Comparison of ENCODE assay signal across 10 cellular contexts in genomic region chrX:107135076-107135964, GRCh38. TPM values are rescaled to one million over a fixed set of nuclear protein-coding genes. Genes with fewer than 3 reads are reported as not detected.
DNase-seq lines count a peak whose midpoint lies in the region; ATAC-seq, FAIRE-seq and TF ChIP-seq lines count a peak whose summit lies in the region.
"Had no signal": no experiment of that assay in that cellular context is flagged by ENCODE, and none has a peak within 500 bp of the region (broad histone marks: within the 10 kb centered on the region; RNA-seq: fewer than 3 reads in every experiment).

No MANE protein-coding gene starts in this region.

- ATAC-seq in HG03135 (IDR thresholded peaks at IDR 0.05; ENCODE audit: unreplicated experiment), result no peak

- FAIRE-seq in bronchial epithelial cell (lab: Jason Lieb, UNC) (no peak), H54 (lab: Jason Lieb, UNC) (no peak)

- intact Hi-C loops in activated CD4-positive, alpha-beta T cell treated with anti-CD3 and anti-CD28 coated beads, Interleukin-2, amount 10 ng/mL, durations not matched to agents 24 days and 14 days (cut with micrococcal nuclease), result no loop called here

- no peaks in the 10 kb centered on the region for H3K27me3 ChIP-seq in bronchial epithelial cell (ENCODE audit: control insufficient read depth, insufficient read depth, low read length)
- H3K27me3 ChIP-seq: neutrophil had no signal

- H3K27ac ChIP-seq in coronary artery, result no peak overlapping the region
- H3K27ac ChIP-seq: HL-60, neutrophil had no signal

- peaks cover 4% of the 10 kb centered on the region for H3K36me3 Mint-ChIP-seq in activated CD4-positive, alpha-beta T cell treated with anti-CD3 and anti-CD28 coated beads, Interleukin-2, amount 10 ng/mL, durations not matched to agents 24 days and 14 days (ENCODE audit: low read depth)

- H3K4me3 Mint-ChIP-seq in activated CD4-positive, alpha-beta T cell treated with anti-CD3 and anti-CD28 coated beads, Interleukin-2, amount 10 ng/mL, durations not matched to agents 24 days and 14 days, result peak overlapping the region; percentile 66

- H3K27ac Mint-ChIP-seq in activated CD4-positive, alpha-beta T cell treated with anti-CD3 and anti-CD28 coated beads, Interleukin-2, amount 10 ng/mL, durations not matched to agents 24 days and 14 days, result peak overlapping the region; percentile 70

- DNase-seq in activated CD4-positive, alpha-beta T cell treated with anti-CD3 and anti-CD28 coated beads, Interleukin-2, amount 10 ng/mL, durations not matched to agents 24 days and 14 days, result peak; percentile 59
- DNase-seq in activated CD4-positive, alpha-beta T cell treated with anti-CD3 and anti-CD28 coated beads for 1 hour, result no peak
- DNase-seq in NCI-H460 (ENCODE audit: extremely low read depth, low read depth) (peak; percentile 64), bronchial epithelial cell (ENCODE audit: low read depth) (peak; percentile 85), coronary artery (ENCODE audit: low spot score) (no peak), H54 (ENCODE audit: insufficient read length, low spot score) (no peak)
- peak; percentile 1 to 22 for DNase-seq in stimulated activated CD4-positive, alpha-beta T cell treated with anti-CD3 and anti-CD28 coated beads, Interleukin-2, amount 100 ng/mL, for 24 hours

- TF ChIP-seq CTCF in bronchial epithelial cell (IDR thresholded peaks at IDR 0.05; ENCODE audit: insufficient read depth, low read length, severe bottlenecking), result no peak
- TF ChIP-seq CTCF in coronary artery (IDR thresholded peaks at IDR 0.05), result no peak

- no peak overlapping the region for H3K4me3 ChIP-seq in bronchial epithelial cell (ENCODE audit: low read depth, low read length)
- no peak overlapping the region for H3K4me3 ChIP-seq in coronary artery

- no peaks in the 10 kb centered on the region for H3K36me3 ChIP-seq in bronchial epithelial cell (ENCODE audit: control insufficient read depth, insufficient read depth, low read length)
- H3K36me3 ChIP-seq: neutrophil had no signal

- TF ChIP-seq POLR2A in H54 (IDR thresholded peaks at IDR 0.05; ENCODE audit: low read depth, low read length), result no peak

- no peaks in the 10 kb centered on the region for H3K27me3 Mint-ChIP-seq in activated CD4-positive, alpha-beta T cell treated with anti-CD3 and anti-CD28 coated beads, Interleukin-2, amount 10 ng/mL, durations not matched to agents 24 days and 14 days

- peaks cover 11% of the 10 kb centered on the region for H3K4me1 Mint-ChIP-seq in activated CD4-positive, alpha-beta T cell treated with anti-CD3 and anti-CD28 coated beads, Interleukin-2, amount 10 ng/mL, durations not matched to agents 24 days and 14 days

- no peaks in the 10 kb centered on the region for H3K9me3 Mint-ChIP-seq in activated CD4-positive, alpha-beta T cell treated with anti-CD3 and anti-CD28 coated beads, Interleukin-2, amount 10 ng/mL, durations not matched to agents 24 days and 14 days

RNA-seq across cellular contexts. Expression of gene RBM41, which starts 16.7 kb away (rescaled TPM):
- total RNA-seq in activated CD4-positive, alpha-beta T cell treated with anti-CD3 and anti-CD28 coated beads, Interleukin-2, amount 10 ng/mL, durations not matched to agents 24 days and 14 days, result 15.7 and 16.2 TPM in 2 replicates
- total RNA-seq in NCI-H460 (2014; rRNA removed; shearing (Covaris generic)), result 20.7 and 21.1 TPM in 2 replicates
- polyA plus RNA-seq in NCI-H460 (2014; cell fraction: nucleus; rRNA removed), result 26.8 and 37.7 TPM in 2 replicates
- 20.0 and 21.5 TPM in 2 replicates for total RNA-seq in bronchial epithelial cell

Comparison
In these comparisons a context has a peak if more than half of its experiments do, and no peak if none do; other contexts are left out.
1. DNase-seq: peak in activated CD4-positive, alpha-beta T cell treated with anti-CD3 and anti-CD28 coated beads, Interleukin-2, amount 10 ng/mL, durations not matched to agents 24 days and 14 days (single experiment), NCI-H460 (single experiment), bronchial epithelial cell (single experiment) and stimulated activated CD4-positive, alpha-beta T cell treated with anti-CD3 and anti-CD28 coated beads, Interleukin-2, amount 100 ng/mL, for 24 hours (2 of 2); none in activated CD4-positive, alpha-beta T cell treated with anti-CD3 and anti-CD28 coated beads for 1 hour (single experiment), coronary artery (single experiment) and H54 (single experiment).